Comparison of ENCODE assay signal across 8 cellular contexts in genomic region chr9:70259512-70259802, GRCh38. TPM values are rescaled to one million over a fixed set of nuclear protein-coding genes. Genes with fewer than 3 reads are reported as not detected.
DNase-seq lines count a peak whose midpoint lies in the region; ATAC-seq, FAIRE-seq and TF ChIP-seq lines count a peak whose summit lies in the region.

No MANE protein-coding gene starts in this region.

- H3K27ac ChIP-seq in PC-3 (ENCODE audit: low read length) (peak overlapping the region; percentile 95), pancreas (peak overlapping the region; percentile 88 to 99 (median 96))

- POLR2A ChIA-PET in PC-3 (lab: Charles Lee; ENCODE audit: unreplicated experiment) (no interaction called here), HEK293T (lab: Yijun Ruan, JAX) (interaction anchor here (0.9 kb wide), 1 partner anchor 152 kb away, joined by 3 read pairs; no protein-coding TSS in a partner anchor)

- DNase-seq in PC-3: no peak
- no peak for DNase-seq in epithelial cell of proximal tubule (ENCODE audit: low read depth)
- no peak for DNase-seq in pancreas
- no peak for DNase-seq in SIG-M5 treated with dmso at 0.1 percent for 504 hours (lab: John Stamatoyannopoulos, UW; ENCODE audit: unreplicated experiment)
- no peak for DNase-seq in HEK293T (ENCODE audit: extremely low spot score)
- no peak for DNase-seq in NCI-H2081 treated with DMSO at 0.1 percent for 48 hours (lab: John Stamatoyannopoulos, UW)

- CTCF ChIA-PET in PC-3 (lab: Charles Lee): no interaction called here
- CTCF ChIA-PET in HEK293T (lab: Yijun Ruan, JAX): interaction anchor here (0.7 kb wide), 1 partner anchor 225 kb away, joined by 3 read pairs; no protein-coding TSS in a partner anchor

- intact Hi-C loops in PC-3 (cut with micrococcal nuclease) (loop anchor here (5.0 kb wide), 3 partner anchors 38 to 163 kb away; no protein-coding TSS in a partner anchor), pancreas (cut with DNase I) (no loop called here)

- FAIRE-seq in pancreas (lab: Jason Lieb, UNC): no peak

- H3K27me3 ChIP-seq in PC-3 (ENCODE audit: low read length): no peaks in the 10 kb centered on the region
- H3K27me3 ChIP-seq in pancreas: no peaks in the 10 kb centered on the region

- peak overlapping the region; percentile 97 for H3K4me3 ChIP-seq in PC-3 (ENCODE audit: low read length)
- peak overlapping the region; percentile 82 for H3K4me3 ChIP-seq in epithelial cell of proximal tubule (ENCODE audit: low read depth, low read length)
- peak overlapping the region; percentile 65 to 84 (median 72) for H3K4me3 ChIP-seq in pancreas

- H3K79me2 ChIP-seq in PC-3 (ENCODE audit: low read length): peaks cover 75% of the 10 kb centered on the region

- TF ChIP-seq CTCF in PC-3 (conservative IDR thresholded peaks at IDR 0.05; ENCODE audit: low read depth, low read length) (no peak), epithelial cell of proximal tubule (conservative IDR thresholded peaks at IDR 0.05; ENCODE audit: low read depth, low read length) (no peak), pancreas (IDR thresholded peaks at IDR 0.05) (no peak)

- H3F3A ChIP-seq in PC-3 (ENCODE audit: low read length, unreplicated experiment): no peaks in the 10 kb centered on the region

- H4K20me1 ChIP-seq in PC-3 (ENCODE audit: low read length): peaks cover 52% of the 10 kb centered on the region

- WGBS in pancreas, 2 donors: 0 to 1% methylated on average over 10 of the region's 10 CpGs

- H3K4me2 ChIP-seq in PC-3 (ENCODE audit: low read length): peak overlapping the region; percentile 95

- H3K9ac ChIP-seq in ES-I3 (ENCODE audit: low read depth, low read length): peak overlapping the region; percentile 83
- peak overlapping the region; percentile 97 for H3K9ac ChIP-seq in PC-3 (ENCODE audit: low read length)

- ATAC-seq in PC-3 (no peak; the same call in 1 of the 2 replicates), pancreas (no peak), GM21786 (IDR thresholded peaks at IDR 0.05; ENCODE audit: unreplicated experiment) (no peak)

- H2AFZ ChIP-seq in PC-3 (ENCODE audit: low read length): peak overlapping the region; percentile 80; the same call in 1 of the 2 replicates

- no peaks in the 10 kb centered on the region for H3K9me2 ChIP-seq in PC-3 (replicated peaks; ENCODE audit: low read length)

- H3K9me3 ChIP-seq in ES-I3 (ENCODE audit: control insufficient read depth, insufficient read depth, low read length) (no peaks in the 10 kb centered on the region), PC-3 (ENCODE audit: low read length) (no peaks in the 10 kb centered on the region), pancreas (peaks cover 0 to 3% (median 0%) of the 10 kb centered on the region in 4 donors)

- BruUV-seq in PC-3 (replicated peaks; lab: Mats Ljungman, UMichigan): TSS peak; percentile 56

- no peaks in the 10 kb centered on the region; the same call in 1 of the 2 replicates for H3K36me3 ChIP-seq in ES-I3 (ENCODE audit: insufficient read depth, low read length)
- H3K36me3 ChIP-seq in PC-3 (ENCODE audit: low read depth, low read length): peaks cover 27% of the 10 kb centered on the region
- H3K36me3 ChIP-seq in pancreas: peaks cover 0 to 4% (median 4%) of the 10 kb centered on the region in 3 donors

- H3K4me1 ChIP-seq in ES-I3 (ENCODE audit: insufficient read depth, low read length): peaks cover 28% of the 10 kb centered on the region
- peaks cover 67% of the 10 kb centered on the region for H3K4me1 ChIP-seq in PC-3 (ENCODE audit: insufficient read depth, low read length)
- peaks cover 14 to 58% (median 54%) of the 10 kb centered on the region in 3 donors for H3K4me1 ChIP-seq in pancreas

TF ChIP-seq in HEK293T, 16 proteins besides CTCF, POLR2A, EP300 and RAD21:
- TF ChIP-seq ZNF384 (IDR thresholded peaks at IDR 0.05) (no peak), TARDBP (IDR thresholded peaks at IDR 0.05) (no peak), CTBP1 (IDR thresholded peaks at IDR 0.05; ENCODE audit: borderline replicate concordance) (no peak), FOXK2 (IDR thresholded peaks at IDR 0.05) (no peak), NFRKB (IDR thresholded peaks at IDR 0.05) (no peak), SUZ12 (IDR thresholded peaks at IDR 0.05) (no peak), BHLHE40 (IDR thresholded peaks at IDR 0.05; ENCODE audit: borderline replicate concordance) (no peak), LEF1 (IDR thresholded peaks at IDR 0.05; ENCODE audit: borderline replicate concordance) (no peak), PKNOX1 (IDR thresholded peaks at IDR 0.05) (no peak), L3MBTL2 (conservative IDR thresholded peaks at IDR 0.05) (no peak), FOXM1 (IDR thresholded peaks at IDR 0.05; ENCODE audit: borderline replicate concordance) (no peak), ARNT (IDR thresholded peaks at IDR 0.05) (no peak), SP1 (IDR thresholded peaks at IDR 0.05) (no peak), ELF4 (IDR thresholded peaks at IDR 0.05) (no peak), FOXA1 (IDR thresholded peaks at IDR 0.05) (no peak), HDGF (IDR thresholded peaks at IDR 0.05; ENCODE audit: borderline replicate concordance) (no peak)

RNA-seq across cellular contexts. Expression of gene SMC5, which starts 0.7 kb away (rescaled TPM):
- 15.1 and 22.5 TPM in 2 replicates for total RNA-seq in PC-3 (2014; rRNA removed)
- 18.4 and 46.7 TPM in 2 replicates for total RNA-seq in epithelial cell of proximal tubule
- total RNA-seq in pancreas: 10 to 100 TPM; 13.0 to 23.2 (median 15.1) TPM
- 10 to 100 TPM in 1 of 2 donors, 1 to 10 TPM in 1; 6.1 to 14.9 TPM for polyA plus RNA-seq in pancreas
